21 cellular contexts compared by ENCODE assay signal in genomic region chr16:3725291-3725690, GRCh38. TPM values are rescaled to one million over a fixed set of nuclear protein-coding genes. Genes with fewer than 3 reads are reported as not detected.
DNase-seq lines count a peak whose midpoint lies in the region; ATAC-seq, FAIRE-seq and TF ChIP-seq lines count a peak whose summit lies in the region.
"Had no signal": no experiment of that assay in that cellular context is flagged by ENCODE, and none has a peak within 500 bp of the region (broad histone marks: within the 10 kb centered on the region; RNA-seq: fewer than 3 reads in every experiment).

No MANE protein-coding gene starts in this region.

- no peak overlapping the region for H3K4me2 ChIP-seq in mammary epithelial cell (ENCODE audit: insufficient read depth, low read depth, low read length)
- H3K4me2 ChIP-seq: A549, KMS-11 had no signal

- no peak for FAIRE-seq in kidney (lab: Jason Lieb, UNC)
- FAIRE-seq: A549, D721Med, H54 had no signal

- CTCF ChIA-PET in mammary epithelial cell (lab: Charles Lee; ENCODE audit: low non-redundant PET), result no interaction called here

- H3K79me2 ChIP-seq in mammary epithelial cell (ENCODE audit: insufficient read depth, low read length), result no peaks in the 10 kb centered on the region

- intact Hi-C loops in cardiac septum (cut with DNase I), result no loop called here
- intact Hi-C loops in kidney (cut with DNase I), result no loop called here
- intact Hi-C loops in spleen (cut with DNase I; ENCODE audit: low total_unique reads), result no loop called here
- intact Hi-C loops in mammary epithelial cell (cut with micrococcal nuclease), result no loop called here

- no peak for TF ChIP-seq EP300 in gastroesophageal sphincter (IDR thresholded peaks at IDR 0.05)

- in situ Hi-C loops in mammary epithelial cell (cut with MboI; ENCODE audit: low sequenced_read_pairs in 2 of 2), result no loop called here

- no peak overlapping the region for H3K9ac ChIP-seq in kidney (ENCODE audit: low read length in 2 of 2)
- H3K9ac ChIP-seq in mammary epithelial cell (ENCODE audit: insufficient read depth, low read length), result no peak overlapping the region
- H3K9ac ChIP-seq: KMS-11 had no signal

- ATAC-seq in gastroesophageal sphincter, result no peak
- ATAC-seq: A549 had no signal

- H3K27me3 ChIP-seq in right atrium auricular region, result no peaks in the 10 kb centered on the region
- no peaks in the 10 kb centered on the region for H3K27me3 ChIP-seq in spleen (replicated peaks in 1 of 7)
- no peaks in the 10 kb centered on the region for H3K27me3 ChIP-seq in gastroesophageal sphincter
- no peaks in the 10 kb centered on the region for H3K27me3 ChIP-seq in mammary epithelial cell (ENCODE audit: insufficient read depth, low read length)
- H3K27me3 ChIP-seq: BE2C had no signal

- no peak for TF ChIP-seq POLR2A in spleen (IDR thresholded peaks at IDR 0.05)
- no peak for TF ChIP-seq POLR2A in gastroesophageal sphincter (IDR thresholded peaks at IDR 0.05)

- H4K20me1 ChIP-seq in mammary epithelial cell (ENCODE audit: insufficient read depth, low read length), result no peaks in the 10 kb centered on the region

- H3K4me3 ChIP-seq in right atrium auricular region (no peak overlapping the region), kidney (ENCODE audit: low read length in 2 of 2) (no peak overlapping the region), spleen (no peak overlapping the region), gastroesophageal sphincter (no peak overlapping the region), mammary epithelial cell (replicated peaks in 1 of 3; ENCODE audit: insufficient read depth in 1 of 3, low read depth in 2 of 3, low read length in 3 of 3) (no peak overlapping the region)
- no peak overlapping the region for H3K4me3 ChIP-seq in Jurkat, Clone E6-1 (ENCODE audit: low read length)
- H3K4me3 ChIP-seq: A549 had no signal

- BruUV-seq in mammary epithelial cell (replicated peaks; lab: Mats Ljungman, UMichigan), result no TSS peak

- 63 to 77% (median 75%) methylated on average over 5 to 7 of the region's 7 CpGs for WGBS in spleen, 5 donors
- WGBS in gastroesophageal sphincter (ENCODE audit: low coverage in 1 of 2), 2 donors, result 0 to 80% methylated on average over 1 to 3 of the region's 7 CpGs
- WGBS in mammary epithelial cell (ENCODE audit: low coverage, missing lambda C conversion rate), result 56% methylated on average over 5 of the region's 7 CpGs

- H3K36me3 ChIP-seq in right atrium auricular region (peaks cover 29% of the 10 kb centered on the region), kidney (ENCODE audit: control insufficient read depth in 1 of 2, insufficient read depth in 2 of 2, low read length in 2 of 2) (peaks cover 15 to 23% of the 10 kb centered on the region in 2 donors), spleen (peaks cover 6 to 50% (median 39%) of the 10 kb centered on the region in 6 donors), gastroesophageal sphincter (peaks cover 0 to 45% of the 10 kb centered on the region in 2 donors), mammary epithelial cell (ENCODE audit: insufficient read depth, low read length) (peaks cover 6% of the 10 kb centered on the region)

- no peak overlapping the region for H2AFZ ChIP-seq in mammary epithelial cell (ENCODE audit: low read depth, low read length)

- no peaks in the 10 kb centered on the region for H3K4me1 ChIP-seq in right atrium auricular region
- no peaks in the 10 kb centered on the region for H3K4me1 ChIP-seq in kidney (ENCODE audit: control insufficient read depth in 1 of 2, insufficient read depth in 1 of 2, low read depth in 1 of 2, low read length in 2 of 2)
- H3K4me1 ChIP-seq in spleen, result no peaks in the 10 kb centered on the region
- no peaks in the 10 kb centered on the region for H3K4me1 ChIP-seq in gastroesophageal sphincter
- no peaks in the 10 kb centered on the region for H3K4me1 ChIP-seq in mammary epithelial cell (ENCODE audit: insufficient read depth, low read length)
- H3K4me1 ChIP-seq: A549, BE2C had no signal

- peak; percentile 41 for DNase-seq in cardiac septum (ENCODE audit: low spot score)
- DNase-seq in right atrium auricular region (ENCODE audit: low spot score), result no peak
- DNase-seq in Jurkat, Clone E6-1 (ENCODE audit: low read depth, low spot score), result peak; percentile 35
- DNase-seq in kidney, result peak; percentile 42
- peak; percentile 37 for DNase-seq in spleen
- DNase-seq in DMS114 treated with DMSO at 0.1 percent for 48 hours (lab: John Stamatoyannopoulos, UW; ENCODE audit: unreplicated experiment), result no peak
- no peak for DNase-seq in mammary epithelial cell
- DNase-seq: BE2C; NCI-H1105 treated with DMSO at 0.1 percent for 48 hours; NCI-H2029 treated with DMSO at 0.1 percent for 48 hours; NCI-H2171; NCI-H345; NCI-H524; NCI-H774; NK-92 treated with Interleukin-12 subunit alpha and Interleukin-12 subunit beta, amount 100 ng/mL, for 24 hours had no signal

- no peak for TF ChIP-seq CTCF in right atrium auricular region (IDR thresholded peaks at IDR 0.05)
- TF ChIP-seq CTCF in kidney (IDR thresholded peaks at IDR 0.05; ENCODE audit: borderline replicate concordance, extremely low read depth, insufficient read depth), result no peak
- TF ChIP-seq CTCF in spleen (IDR thresholded peaks at IDR 0.05 in 8 of 11, conservative IDR thresholded peaks at IDR 0.05 in 3 of 11), result no peak
- no peak for TF ChIP-seq CTCF in gastroesophageal sphincter (IDR thresholded peaks at IDR 0.05)
- TF ChIP-seq CTCF in mammary epithelial cell (conservative IDR thresholded peaks at IDR 0.05 in 1 of 2, IDR thresholded peaks at IDR 0.05 in 1 of 2; ENCODE audit: extremely low read depth in 1 of 2, insufficient read depth in 1 of 2, low read depth in 1 of 2, low read length in 2 of 2), result no peak

- H3K9me3 ChIP-seq in right atrium auricular region, result no peaks in the 10 kb centered on the region
- no peaks in the 10 kb centered on the region for H3K9me3 ChIP-seq in kidney (ENCODE audit: control insufficient read depth in 1 of 2, low read length in 2 of 2)
- H3K9me3 ChIP-seq in spleen, result no peaks in the 10 kb centered on the region
- no peaks in the 10 kb centered on the region for H3K9me3 ChIP-seq in gastroesophageal sphincter
- no peaks in the 10 kb centered on the region for H3K9me3 ChIP-seq in mammary epithelial cell (replicated peaks; ENCODE audit: insufficient read depth, low read length)
- H3K9me3 ChIP-seq: A549, BE2C had no signal

- dilution Hi-C loops in mammary epithelial cell (cut with HindIII; ENCODE audit: low sequenced_read_pairs), result no loop called here

- H3K27ac ChIP-seq in right atrium auricular region (no peak overlapping the region), kidney (ENCODE audit: low read depth in 2 of 2, low read length in 2 of 2) (no peak overlapping the region), spleen (no peak overlapping the region), gastroesophageal sphincter (no peak overlapping the region), mammary epithelial cell (ENCODE audit: insufficient read depth, low read depth, low read length) (no peak overlapping the region)
- H3K27ac ChIP-seq: A549, HL-60, KMS-11 had no signal

RNA-seq across cellular contexts. Expression of gene TRAP1, which starts 8.0 kb away (rescaled TPM):
- total RNA-seq in cardiac septum (78.6 TPM), right atrium auricular region (10 to 100 TPM; 67.7 to 86.0 TPM), kidney (86.3 TPM), spleen (10 to 100 TPM; 33.7 to 77.5 (median 53.7) TPM), gastroesophageal sphincter (10 to 100 TPM; 43.2 to 53.8 (median 51.2) TPM), mammary epithelial cell (10 to 100 TPM; 73.5 to 97.2 TPM)
- 166 TPM for polyA plus RNA-seq in Jurkat, Clone E6-1 (2012; ENCODE audit: insufficient read depth, insufficient read length)
- polyA plus RNA-seq in kidney (ENCODE audit: insufficient read depth, low read depth, low replicate concordance) (88.8 TPM), spleen (10 to 100 TPM; 43.4 to 97.1 (median 49.8) TPM), mammary epithelial cell (113 TPM)
- polyA minus RNA-seq in mammary epithelial cell, result 198 TPM

Comparison
In these comparisons a context has a peak if more than half of its experiments do, and no peak if none do; other contexts are left out.
1. DNase-seq: peak in cardiac septum (single experiment), Jurkat, Clone E6-1 (single experiment), kidney (single experiment) and spleen (single experiment); none in right atrium auricular region (single experiment), DMS114 treated with DMSO at 0.1 percent for 48 hours (single experiment) and mammary epithelial cell (single experiment).